8 cellular contexts compared by ENCODE assay signal in genomic region chr15:82749951-82750830, GRCh38. TPM values are rescaled to one million over a fixed set of nuclear protein-coding genes. Genes with fewer than 3 reads are reported as not detected.
A peak's percentile ranks its signal among the peaks of the same experiment; 100 is the strongest.
DNase-seq lines count a peak whose midpoint lies in the region; ATAC-seq and TF ChIP-seq lines count a peak whose summit lies in the region.

No MANE protein-coding gene starts in this region.

- H3K27ac ChIP-seq in caudate nucleus (ENCODE audit: low read depth, low read length), result peak overlapping the region; percentile 88

- TF ChIP-seq POLR2A in GM18951 (IDR thresholded peaks at IDR 0.05; ENCODE audit: extremely low read depth, insufficient read depth, insufficient read length), result peak; percentile 89

- CTCF ChIA-PET in activated B cell treated with CpG ODN at 0.5 μM for 24 hours (lab: Charles Lee), result interaction anchor here (0.8 to 2.0 kb wide), 5 partner anchors 61 to 261 kb away, joined by 3 to 9 read pairs (median 4); partner anchors contain the start of genes C15orf40 and WHAMM

- H3K36me3 Mint-ChIP-seq in activated B cell treated with CpG ODN at 0.5 μM for 24 hours (ENCODE audit: low read depth) (peaks cover 40% of the 10 kb centered on the region), immature natural killer cell (peaks cover 0 to 15% (median 14%) of the 10 kb centered on the region in 3 donors)

- DNase-seq in AG08396 (ENCODE audit: low spot score), result peak; percentile 93
- peak; percentile 98 for DNase-seq in NCI-H226
- DNase-seq in activated B cell treated with CpG ODN at 0.5 μM for 24 hours, result peak; percentile 76
- DNase-seq in caudate nucleus (lab: John Stamatoyannopoulos, UW), result peak; percentile 60 to 96 (median 90)
- DNase-seq in immature natural killer cell, result peak; percentile 75 to 79 (median 77)
- DNase-seq in smooth muscle cell of the brain vasculature (ENCODE audit: low read depth, low spot score), result peak; percentile 87

- H3K27ac Mint-ChIP-seq in activated B cell treated with CpG ODN at 0.5 μM for 24 hours, result peak overlapping the region; percentile 94
- peak overlapping the region; percentile 81 to 98 (median 95) for H3K27ac Mint-ChIP-seq in immature natural killer cell

- peak overlapping the region; percentile 100 for H3K4me3 Mint-ChIP-seq in activated B cell treated with CpG ODN at 0.5 μM for 24 hours
- peak overlapping the region; percentile 96 to 100 (median 98) for H3K4me3 Mint-ChIP-seq in immature natural killer cell

- H3K27me3 Mint-ChIP-seq in activated B cell treated with CpG ODN at 0.5 μM for 24 hours (no peaks in the 10 kb centered on the region), immature natural killer cell (ENCODE audit: low read depth in 3 of 3) (peaks cover 0 to 4% (median 0%) of the 10 kb centered on the region in 3 donors)

- ATAC-seq in HG03175 (IDR thresholded peaks at IDR 0.05; ENCODE audit: unreplicated experiment), result peak; percentile 93
- peak; percentile 95 for ATAC-seq in activated B cell treated with CpG ODN at 0.5 μM for 24 hours (ENCODE audit: low read depth)

- TF ChIP-seq CTCF in activated B cell treated with CpG ODN at 0.5 μM for 24 hours (IDR thresholded peaks at IDR 0.05), result no peak

- H3K4me1 Mint-ChIP-seq in activated B cell treated with CpG ODN at 0.5 μM for 24 hours, result peaks cover 44% of the 10 kb centered on the region
- peaks cover 38 to 57% of the 10 kb centered on the region in 2 donors for H3K4me1 Mint-ChIP-seq in immature natural killer cell

- H3K9me3 Mint-ChIP-seq in activated B cell treated with CpG ODN at 0.5 μM for 24 hours (no peaks in the 10 kb centered on the region), immature natural killer cell (no peaks in the 10 kb centered on the region)

- in situ Hi-C loops in GM18951 (cut with MboI; ENCODE audit: low sequenced_read_pairs, unreplicated experiment), result no loop called here

- intact Hi-C loops in activated B cell treated with CpG ODN at 0.5 μM for 24 hours (cut with micrococcal nuclease), result loop anchor here (1.0 to 2.0 kb wide), 7 partner anchors 41 to 261 kb away; partner anchors contain the start of genes AP3B2, C15orf40, RAMAC and RPS17

- POLR2A ChIA-PET in activated B cell treated with CpG ODN at 0.5 μM for 24 hours (lab: Charles Lee), result interaction anchor here (0.6 to 3.9 kb wide), 13 partner anchors 20 to 317 kb away, joined by 3 to 42 read pairs (median 5); partner anchors contain the start of genes BTBD1, C15orf40, FSD2 and RAMAC

RNA-seq across cellular contexts. Expression of gene AP3B2, which starts 40.5 kb away (rescaled TPM):
- 0.22 and 0.46 TPM in 2 replicates for total RNA-seq in activated B cell treated with CpG ODN at 0.5 μM for 24 hours
- polyA plus RNA-seq in immature natural killer cell, result not detected

RNA-seq across cellular contexts. Expression of gene FSD2, which starts 55.7 kb away (rescaled TPM):
- total RNA-seq in activated B cell treated with CpG ODN at 0.5 μM for 24 hours, result not detected in 2 replicates
- polyA plus RNA-seq in immature natural killer cell, result not detected

RNA-seq across cellular contexts. Expression of gene WHAMM, which starts 59.2 kb away (rescaled TPM):
- total RNA-seq in activated B cell treated with CpG ODN at 0.5 μM for 24 hours, result 17.7 and 18.7 TPM in 2 replicates
- polyA plus RNA-seq in immature natural killer cell, result 1 to 10 TPM; 3.3 to 5.2 (median 4.1) TPM

Comparison
In these comparisons a context has a peak if more than half of its experiments do, and no peak if none do; other contexts are left out.
1. Peak in every context shown above with its lines: DNase-seq, ATAC-seq and H3K27ac ChIP-seq.